ENCODE assay signal across 8 cellular contexts in the genomic region with DNA sequence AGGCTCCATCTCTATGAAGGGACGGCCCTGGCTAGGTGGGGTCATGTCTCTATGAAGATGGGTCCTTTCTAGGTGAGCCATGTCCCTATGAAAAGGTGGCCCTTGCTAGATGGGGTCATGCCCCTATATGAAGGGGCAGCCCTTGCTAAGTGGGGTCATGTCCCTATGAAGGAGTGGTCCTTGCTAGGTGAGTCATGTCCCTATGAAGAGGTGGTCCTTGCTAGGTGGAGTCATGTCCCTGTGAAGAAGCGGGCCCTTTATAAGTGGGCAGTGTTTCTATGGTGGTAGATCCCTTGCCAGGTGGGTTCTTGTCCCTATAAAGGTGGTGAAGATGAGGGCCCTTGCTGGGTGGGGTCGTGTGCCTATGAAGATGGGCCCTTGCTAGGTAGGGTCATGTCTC.
"Had no signal": no experiment of that assay in that cellular context is flagged by ENCODE, and none has a peak within 500 bp of the region (broad histone marks: within the 10 kb centered on the region; RNA-seq: fewer than 3 reads in every experiment).

No MANE protein-coding gene starts in this region.

- H3K4me1 ChIP-seq: HAP-1 had no signal

- DNase-seq: H7, HFFc6, IMR-90 had no signal

- H3K4me3 Mint-ChIP-seq: GM23338, HFFc6 had no signal

- H2AFZ ChIP-seq: GM23338 had no signal

- FAIRE-seq: HTR-8/SVneo, K562 had no signal

- ATAC-seq: GM23338, HCT116, K562 had no signal

- H3K9me3 ChIP-seq: HAP-1 had no signal

- H3K4me2 ChIP-seq: GM23338 had no signal

- H3K4me3 ChIP-seq: GM23338, HAP-1, K562 had no signal

- H3K36me3 ChIP-seq: HAP-1 had no signal

- H3K9me3 Mint-ChIP-seq: GM23338 had no signal

- H3K27ac Mint-ChIP-seq: GM23338, HFFc6 had no signal
